In genomic region chr11:48098024-48098423, GRCh38 we compare ENCODE assay signal across 16 cellular contexts.
"Had no signal": no experiment of that assay in that cellular context is flagged by ENCODE, and none has a peak within 500 bp of the region (broad histone marks: within the 10 kb centered on the region; RNA-seq: fewer than 3 reads in every experiment).

No MANE protein-coding gene starts in this region.

- H3K27me3 Mint-ChIP-seq: activated CD4-positive, alpha-beta memory T cell treated with anti-CD3 and anti-CD28 coated beads for 36 hours; activated naive CD8-positive, alpha-beta T cell; memory B cell; naive thymus-derived CD8-positive, alpha-beta T cell; stimulated activated naive B cell treated with anti-CD40 and anti-IgM and Interleukin-4, amounts not matched to agents 10 μg/mL and 1 μg/mL and 100 μg/mL, for 72 hours had no signal

- H3K4me3 Mint-ChIP-seq: activated CD4-positive, alpha-beta memory T cell treated with anti-CD3 and anti-CD28 coated beads for 36 hours; activated naive CD8-positive, alpha-beta T cell; brain; memory B cell; naive thymus-derived CD8-positive, alpha-beta T cell; stimulated activated naive B cell treated with anti-CD40 and anti-IgM and Interleukin-4, amounts not matched to agents 10 μg/mL and 1 μg/mL and 100 μg/mL, for 72 hours had no signal

- DNase-seq: activated CD4-positive, alpha-beta memory T cell treated with anti-CD3 and anti-CD28 coated beads for 36 hours; activated CD4-positive, CD25-positive, alpha-beta regulatory T cell; activated CD8-positive, alpha-beta memory T cell treated with anti-CD3 and anti-CD28 coated beads, Interleukin-2, amount 50 U/mL, for 48 hours; central memory CD4-positive, alpha-beta T cell; colonic mucosa; left ventricle myocardium inferior; naive thymus-derived CD8-positive, alpha-beta T cell; posterior cingulate gyrus; retina; stimulated activated CD4-positive, alpha-beta T cell treated with anti-CD3 and anti-CD28 coated beads, Interleukin-12 subunit alpha, Interleukin-12 subunit beta, amount 100 ng/mL, for 4 hours; stimulated activated naive B cell treated with anti-CD40 and anti-IgM and Interleukin-4, amounts not matched to agents 10 μg/mL and 1 μg/mL and 100 μg/mL, for 72 hours; trophoblast cell had no signal

- H3K27ac Mint-ChIP-seq: memory B cell; naive thymus-derived CD8-positive, alpha-beta T cell; stimulated activated naive B cell treated with anti-CD40 and anti-IgM and Interleukin-4, amounts not matched to agents 10 μg/mL and 1 μg/mL and 100 μg/mL, for 72 hours had no signal

- H3K9me3 Mint-ChIP-seq: activated CD4-positive, alpha-beta memory T cell treated with anti-CD3 and anti-CD28 coated beads for 36 hours; brain; memory B cell; naive thymus-derived CD8-positive, alpha-beta T cell; stimulated activated naive B cell treated with anti-CD40 and anti-IgM and Interleukin-4, amounts not matched to agents 10 μg/mL and 1 μg/mL and 100 μg/mL, for 72 hours had no signal

- FAIRE-seq: TTC549 had no signal

- H3K36me3 Mint-ChIP-seq: activated CD4-positive, alpha-beta memory T cell treated with anti-CD3 and anti-CD28 coated beads for 36 hours; brain; memory B cell; naive thymus-derived CD8-positive, alpha-beta T cell had no signal
